8 cellular contexts compared by ENCODE assay signal in the genomic region with DNA sequence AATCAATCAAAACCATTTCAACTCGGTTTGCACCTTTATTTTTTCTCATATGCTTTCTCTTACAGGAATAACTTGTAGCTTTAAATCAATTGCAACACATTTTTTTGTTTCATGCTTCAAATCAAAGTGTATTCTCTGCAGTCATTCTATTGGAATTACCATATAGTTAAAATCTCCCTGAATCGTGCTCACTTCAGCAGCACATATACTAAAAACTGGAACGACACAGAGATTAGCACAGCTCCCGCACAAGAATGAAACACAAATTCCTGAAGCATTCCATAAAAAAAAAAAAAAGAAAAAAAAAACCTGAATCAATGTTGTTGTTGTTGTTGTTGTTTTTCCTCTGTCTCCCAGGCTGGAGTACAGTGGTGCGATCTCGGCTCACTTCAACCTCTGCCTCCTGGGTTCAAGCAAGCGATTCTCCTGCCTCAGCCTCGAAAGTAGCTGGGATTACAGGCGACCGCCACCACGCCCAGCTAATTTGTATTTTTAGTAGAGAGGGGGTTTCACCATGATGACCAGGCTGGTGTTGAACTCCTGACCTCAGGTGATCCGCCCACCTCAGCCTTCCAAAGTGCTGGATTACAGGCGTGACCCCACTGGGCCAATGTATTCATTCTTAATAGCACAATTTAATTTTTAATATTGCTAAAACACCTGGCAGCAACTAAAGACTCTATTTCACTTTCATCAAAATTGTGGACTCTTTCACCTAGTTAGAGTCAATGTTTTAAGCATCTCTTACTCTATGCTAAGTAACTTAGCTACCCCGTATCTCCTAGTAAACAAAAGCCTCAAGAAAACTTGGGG. TPM values are rescaled to one million over a fixed set of nuclear protein-coding genes. Genes with fewer than 3 reads are reported as not detected.
DNase-seq lines count a peak whose midpoint lies in the region; ATAC-seq and TF ChIP-seq lines count a peak whose summit lies in the region.

No MANE protein-coding gene starts in this region.

- H3K9ac ChIP-seq in BLaER1 treated with 17β-estradiol and CSF1 and Interleukin-3, amounts not matched to agents 10 nM and 100 nM = peak overlapping the region; percentile 82 to 96 (median 91)

- H3K36me3 Mint-ChIP-seq in IgD-negative memory B cell = no peaks in the 10 kb centered on the region
- H3K36me3 Mint-ChIP-seq in naive thymus-derived CD8-positive, alpha-beta T cell = peaks cover 0 to 26% (median 0%) of the 10 kb centered on the region in 3 donors

- peaks cover 5 to 45% (median 34%) of the 10 kb centered on the region in 11 experiments; a peak in 17 of 22 replicates for H4K20me1 ChIP-seq in BLaER1 treated with 17β-estradiol and CSF1 and Interleukin-3, amounts not matched to agents 10 nM and 100 nM

- peak overlapping the region; percentile 97 to 98 (median 97) for H3K4me3 Mint-ChIP-seq in IgD-negative memory B cell
- H3K4me3 Mint-ChIP-seq in naive thymus-derived CD8-positive, alpha-beta T cell = peak overlapping the region; percentile 88 to 100 (median 98)

- H3K36me3 ChIP-seq in BLaER1 treated with 17β-estradiol and CSF1 and Interleukin-3, amounts not matched to agents 10 nM and 100 nM = peaks cover 27 to 37% (median 31%) of the 10 kb centered on the region in 11 experiments

- no peaks in the 10 kb centered on the region for H3K27me3 Mint-ChIP-seq in IgD-negative memory B cell
- no peaks in the 10 kb centered on the region for H3K27me3 Mint-ChIP-seq in naive thymus-derived CD8-positive, alpha-beta T cell

- H3K4me2 ChIP-seq in BLaER1 treated with 17β-estradiol and CSF1 and Interleukin-3, amounts not matched to agents 10 nM and 100 nM = peak overlapping the region; percentile 74 to 95 (median 88)

- peak overlapping the region; percentile 90 to 99 (median 94) for H3K27ac Mint-ChIP-seq in IgD-negative memory B cell
- peak overlapping the region in 9 of 10 donors; percentile 13 to 98 (median 96) for H3K27ac Mint-ChIP-seq in naive thymus-derived CD8-positive, alpha-beta T cell

- H3K9me3 ChIP-seq in BLaER1 treated with 17β-estradiol and CSF1 and Interleukin-3, amounts not matched to agents 10 nM and 100 nM (replicated peaks in 1 of 11) = no peaks in the 10 kb centered on the region

- no peaks in the 10 kb centered on the region for H3K9me3 Mint-ChIP-seq in IgD-negative memory B cell
- H3K9me3 Mint-ChIP-seq in naive thymus-derived CD8-positive, alpha-beta T cell = no peaks in the 10 kb centered on the region

- H3K4me1 ChIP-seq in BLaER1 treated with 17β-estradiol and CSF1 and Interleukin-3, amounts not matched to agents 10 nM and 100 nM = peaks cover 16 to 21% (median 18%) of the 10 kb centered on the region in 10 experiments

- POLR2A ChIA-PET in naive thymus-derived CD8-positive, alpha-beta T cell (lab: Charles Lee) = interaction anchor here (0.5 to 1.5 kb wide), 4 partner anchors 30 to 281 kb away, joined by 3 to 10 read pairs (median 4); no protein-coding TSS in a partner anchor

- ATAC-seq in naive thymus-derived CD8-positive, alpha-beta T cell = no peak
- no peak for ATAC-seq in GM21576 (IDR thresholded peaks at IDR 0.05; ENCODE audit: unreplicated experiment)

- H3K27ac ChIP-seq in BLaER1 treated with 17β-estradiol and CSF1 and Interleukin-3, amounts not matched to agents 10 nM and 100 nM = peak overlapping the region in 9 of 11 experiments; percentile 83 to 92 (median 88); a peak in 13 of 22 replicates

- TF ChIP-seq CTCF in cardiac fibroblast (IDR thresholded peaks at IDR 0.05; ENCODE audit: low read depth, low read length) = no peak

- peak overlapping the region; percentile 77 to 97 (median 86) for H3K4me3 ChIP-seq in BLaER1 treated with 17β-estradiol and CSF1 and Interleukin-3, amounts not matched to agents 10 nM and 100 nM
- peak overlapping the region; percentile 85 to 88 for H3K4me3 ChIP-seq in cardiac fibroblast (replicated peaks in 1 of 2; ENCODE audit: low read depth in 2 of 2, low read length in 2 of 2)

- DNase-seq in cardiac fibroblast (ENCODE audit: low read depth in 2 of 2) (peak in 1 of 2 donors; percentile 13), mesenteric fat pad (ENCODE audit: low spot score) (no peak), NOMO-1 treated with DMSO at 0.1 percent for 48 hours (lab: John Stamatoyannopoulos, UW; ENCODE audit: unreplicated experiment) (no peak), NCI-H2107 (lab: John Stamatoyannopoulos, UW) (no peak)
- no peak for DNase-seq in naive thymus-derived CD8-positive, alpha-beta T cell

- peaks cover 10 to 21% (median 20%) of the 10 kb centered on the region in 3 donors for H3K4me1 Mint-ChIP-seq in IgD-negative memory B cell
- H3K4me1 Mint-ChIP-seq in naive thymus-derived CD8-positive, alpha-beta T cell = peaks cover 8 to 33% (median 26%) of the 10 kb centered on the region in 4 donors

- H3K27me3 ChIP-seq in BLaER1 treated with 17β-estradiol and CSF1 and Interleukin-3, amounts not matched to agents 10 nM and 100 nM = no peaks in the 10 kb centered on the region

RNA-seq across cellular contexts. Expression of a gene that starts 1.5 kb away (rescaled TPM):
- 128 TPM for polyA plus RNA-seq in IgD-negative memory B cell
- 10 to 100 TPM; 77.2 to 84.8 TPM for total RNA-seq in naive thymus-derived CD8-positive, alpha-beta T cell
- 10 to 100 TPM; 94.1 to 95.3 (median 94.5) TPM for polyA plus RNA-seq in naive thymus-derived CD8-positive, alpha-beta T cell
- total RNA-seq in mesenteric fat pad = 57.9 TPM

RNA-seq across cellular contexts. Expression of a gene that starts 26.3 kb away (rescaled TPM):
- polyA plus RNA-seq in IgD-negative memory B cell = 0.24 TPM
- total RNA-seq in naive thymus-derived CD8-positive, alpha-beta T cell = not detected
- polyA plus RNA-seq in naive thymus-derived CD8-positive, alpha-beta T cell = under 1 TPM; 0.21 to 0.36 (median 0.30) TPM
- total RNA-seq in mesenteric fat pad = 0.45 TPM

RNA-seq across cellular contexts. Expression of a gene that starts 47.2 kb away (rescaled TPM):
- 11.9 TPM for polyA plus RNA-seq in IgD-negative memory B cell
- total RNA-seq in naive thymus-derived CD8-positive, alpha-beta T cell = 10 to 100 TPM; 18.3 to 19.4 TPM
- 10 to 100 TPM in 1 of 3 donors, 1 to 10 TPM in 2; 4.9 to 13.0 (median 7.9) TPM for polyA plus RNA-seq in naive thymus-derived CD8-positive, alpha-beta T cell
- 9.6 TPM for total RNA-seq in mesenteric fat pad

RNA-seq across cellular contexts. Expression of a gene that starts 48.5 kb away (rescaled TPM):
- 25.9 TPM for polyA plus RNA-seq in IgD-negative memory B cell
- 10 to 100 TPM; 12.6 to 14.0 TPM for total RNA-seq in naive thymus-derived CD8-positive, alpha-beta T cell
- polyA plus RNA-seq in naive thymus-derived CD8-positive, alpha-beta T cell = 10 to 100 TPM; 14.1 to 23.9 (median 20.8) TPM
- total RNA-seq in mesenteric fat pad = 36.8 TPM

RNA-seq across cellular contexts. Expression of a gene that starts 48.7 kb away (rescaled TPM):
- 14.2 TPM for polyA plus RNA-seq in IgD-negative memory B cell
- total RNA-seq in naive thymus-derived CD8-positive, alpha-beta T cell = 10 to 100 TPM; 20.0 to 22.8 TPM
- 10 to 100 TPM in 2 of 3 donors, 1 to 10 TPM in 1; 9.8 to 14.2 (median 10.0) TPM for polyA plus RNA-seq in naive thymus-derived CD8-positive, alpha-beta T cell
- total RNA-seq in mesenteric fat pad = 11.0 TPM
